10 cellular contexts compared by ENCODE assay signal in genomic region chr20:2693996-2694471, GRCh38. TPM values are rescaled to one million over a fixed set of nuclear protein-coding genes. Genes with fewer than 3 reads are reported as not detected.
DNase-seq lines count a peak whose midpoint lies in the region; ATAC-seq and TF ChIP-seq lines count a peak whose summit lies in the region.
"Had no signal": no experiment of that assay in that cellular context is flagged by ENCODE, and none has a peak within 500 bp of the region (broad histone marks: within the 10 kb centered on the region; RNA-seq: fewer than 3 reads in every experiment).

No MANE protein-coding gene starts in this region.

- H3K36me3 ChIP-seq in CD8-positive, alpha-beta memory T cell (ENCODE audit: insufficient read depth, low read length), result no peaks in the 10 kb centered on the region
- H3K36me3 ChIP-seq in gastroesophageal sphincter (no peaks in the 10 kb centered on the region), parathyroid adenoma (ENCODE audit: control insufficient read depth, insufficient read depth, low read length) (no peaks in the 10 kb centered on the region), mesenchymal stem cell (ENCODE audit: control insufficient read depth in 1 of 2, insufficient read depth in 2 of 2, low read depth in 1 of 2, low read length in 2 of 2) (no peaks in the 10 kb centered on the region)
- H3K36me3 ChIP-seq: Peyer's patch had no signal

- no peak overlapping the region for H2BK120ac ChIP-seq in mesenchymal stem cell (ENCODE audit: low read depth, low read length)

- CTCF ChIA-PET in CD8-positive, alpha-beta memory T cell (lab: Charles Lee), result interaction anchor here (0.8 to 1.9 kb wide), 5 partner anchors 9 to 59 kb away, joined by 3 to 5 read pairs (median 4); no protein-coding TSS in a partner anchor

- H3K4me2 ChIP-seq in parathyroid adenoma (ENCODE audit: low read length), result peak overlapping the region; percentile 43
- H3K4me2 ChIP-seq in mesenchymal stem cell (ENCODE audit: low read length, poor library complexity, severe bottlenecking), result no peak overlapping the region

- no peak overlapping the region for H3K14ac ChIP-seq in mesenchymal stem cell (ENCODE audit: low read length in 2 of 2)

- no peak overlapping the region for H2BK5ac ChIP-seq in mesenchymal stem cell (ENCODE audit: low read depth, low read length, poor library complexity, severe bottlenecking)

- H3K9me3 ChIP-seq in CD8-positive, alpha-beta memory T cell (ENCODE audit: low read length), result no peaks in the 10 kb centered on the region
- H3K9me3 ChIP-seq in gastroesophageal sphincter (no peaks in the 10 kb centered on the region), parathyroid adenoma (ENCODE audit: control insufficient read depth, low read length) (no peaks in the 10 kb centered on the region), mesenchymal stem cell (ENCODE audit: control insufficient read depth, low read length) (no peaks in the 10 kb centered on the region)
- H3K9me3 ChIP-seq: Peyer's patch had no signal

- H3K27ac ChIP-seq in CD8-positive, alpha-beta memory T cell (ENCODE audit: low read depth, low read length), result no peak overlapping the region
- H3K27ac ChIP-seq in gastroesophageal sphincter (peak overlapping the region in 1 of 4 donors; percentile 96), parathyroid adenoma (no peak overlapping the region), mesenchymal stem cell (ENCODE audit: low read length, poor library complexity, severe bottlenecking) (no peak overlapping the region)

- peaks cover 18% of the 10 kb centered on the region for H3K27me3 ChIP-seq in CD8-positive, alpha-beta memory T cell (ENCODE audit: insufficient read depth, low read length, poor library complexity, severe bottlenecking)
- H3K27me3 ChIP-seq in gastroesophageal sphincter (peaks cover 8% of the 10 kb centered on the region), parathyroid adenoma (ENCODE audit: control insufficient read depth, insufficient read depth, low read length) (no peaks in the 10 kb centered on the region), mesenchymal stem cell (ENCODE audit: control insufficient read depth in 1 of 2, insufficient read depth in 1 of 2, low read length in 2 of 2) (peaks cover 83 to 85% of the 10 kb centered on the region in 2 experiments)

- H3K4me3 ChIP-seq in CD8-positive, alpha-beta memory T cell (ENCODE audit: low read length), result no peak overlapping the region
- peak overlapping the region; percentile 35 to 71 for H3K4me3 ChIP-seq in gastroesophageal sphincter
- H3K4me3 ChIP-seq in parathyroid adenoma (ENCODE audit: low read depth, low read length), result peak overlapping the region; percentile 54
- no peak overlapping the region for H3K4me3 ChIP-seq in mesenchymal stem cell (ENCODE audit: insufficient read depth in 1 of 2, low read depth in 1 of 2, low read length in 2 of 2)

- H2AK5ac ChIP-seq in mesenchymal stem cell (ENCODE audit: low read length, severe bottlenecking), result no peak overlapping the region

- TF ChIP-seq CTCF in gastroesophageal sphincter (IDR thresholded peaks at IDR 0.05), result no peak
- no peak for TF ChIP-seq CTCF in parathyroid adenoma (IDR thresholded peaks at IDR 0.05)

- H3K4me3 Mint-ChIP-seq in CD8-positive, alpha-beta memory T cell, result peak overlapping the region in 6 of 7 donors; percentile 19 to 73 (median 38)

- H3K4me1 ChIP-seq in CD8-positive, alpha-beta memory T cell (ENCODE audit: insufficient read depth, low read length), result peaks cover 5% of the 10 kb centered on the region
- H3K4me1 ChIP-seq in gastroesophageal sphincter, result peaks cover 0 to 27% (median 2%) of the 10 kb centered on the region in 3 donors
- H3K4me1 ChIP-seq in parathyroid adenoma, result peaks cover 6% of the 10 kb centered on the region
- peaks cover 10% of the 10 kb centered on the region for H3K4me1 ChIP-seq in mesenchymal stem cell (ENCODE audit: control insufficient read depth, insufficient read depth, low read depth, low read length)

- H4K8ac ChIP-seq in mesenchymal stem cell (ENCODE audit: low read length), result no peak overlapping the region

- no peak for DNase-seq in CD8-positive, alpha-beta memory T cell
- peak; percentile 67 for DNase-seq in NCI-H2227 (lab: John Stamatoyannopoulos, UW; ENCODE audit: unreplicated experiment)
- no peak for DNase-seq in mesenchymal stem cell
- DNase-seq in erythroblast (lab: John Stamatoyannopoulos, UW), result no peak
- no peak for DNase-seq in NCI-H2029 (lab: John Stamatoyannopoulos, UW)
- DNase-seq: mammary epithelial cell had no signal

- 45% methylated on average over 7 of the region's 24 CpGs; no CpG with 5 or more reads in 1 of the 2 donors for WGBS in gastroesophageal sphincter (ENCODE audit: low coverage in 1 of 2), 2 donors
- 4% methylated on average over 16 of the region's 24 CpGs for WGBS in mesenchymal stem cell

- H3K79me1 ChIP-seq in mesenchymal stem cell (replicated peaks; ENCODE audit: low read length, poor library complexity, severe bottlenecking), result no peaks in the 10 kb centered on the region

- H4K91ac ChIP-seq in mesenchymal stem cell (ENCODE audit: low read length), result no peak overlapping the region

- no peak overlapping the region for H2BK12ac ChIP-seq in mesenchymal stem cell (ENCODE audit: low read length in 2 of 2)

- no peaks in the 10 kb centered on the region for H3K9me3 Mint-ChIP-seq in CD8-positive, alpha-beta memory T cell

- POLR2A ChIA-PET in CD8-positive, alpha-beta memory T cell (lab: Charles Lee), result interaction anchor here (2.3 kb wide), 1 partner anchor 47 kb away, joined by 6 read pairs; no protein-coding TSS in a partner anchor

- no peak overlapping the region for H3K4ac ChIP-seq in mesenchymal stem cell (ENCODE audit: low read depth in 1 of 2, low read length in 2 of 2)

- H3K79me2 ChIP-seq in parathyroid adenoma, result no peaks in the 10 kb centered on the region

- no peak overlapping the region for H3K18ac ChIP-seq in mesenchymal stem cell (ENCODE audit: low read depth in 1 of 2, low read length in 2 of 2)

- no peak for TF ChIP-seq EP300 in gastroesophageal sphincter (IDR thresholded peaks at IDR 0.05)

- peaks cover 17 to 21% (median 17%) of the 10 kb centered on the region in 3 donors for H3K4me1 Mint-ChIP-seq in CD8-positive, alpha-beta memory T cell

- H3K27me3 Mint-ChIP-seq in CD8-positive, alpha-beta memory T cell, result peaks cover 32 to 52% of the 10 kb centered on the region in 2 donors

- H3K36me3 Mint-ChIP-seq in CD8-positive, alpha-beta memory T cell, result peaks cover 0 to 2% (median 1%) of the 10 kb centered on the region in 3 donors

- H2AFZ ChIP-seq in parathyroid adenoma (peak overlapping the region; percentile 73), mesenchymal stem cell (ENCODE audit: low read depth, low read length) (no peak overlapping the region)

- H2BK15ac ChIP-seq in mesenchymal stem cell (ENCODE audit: low read depth, poor library complexity, severe bottlenecking), result no peak overlapping the region

- no peak overlapping the region for H3K27ac Mint-ChIP-seq in CD8-positive, alpha-beta memory T cell

- ATAC-seq in gastroesophageal sphincter, result no peak
- no peak for ATAC-seq in GM21528 (IDR thresholded peaks at IDR 0.05; ENCODE audit: low FRiP score, unreplicated experiment)

- peak overlapping the region in 1 of 2 experiments; percentile 80 for H3K23ac ChIP-seq in mesenchymal stem cell (ENCODE audit: low read length in 2 of 2)

- H3K9ac ChIP-seq in parathyroid adenoma (no peak overlapping the region), mesenchymal stem cell (ENCODE audit: low read length) (no peak overlapping the region)

- TF ChIP-seq POLR2A in gastroesophageal sphincter (IDR thresholded peaks at IDR 0.05) (no peak), erythroblast (IDR thresholded peaks at IDR 0.05; ENCODE audit: low read length) (no peak)

RNA-seq across cellular contexts. Expression of gene EBF4, which starts 1.5 kb away (rescaled TPM):
- under 1 TPM; 0.66 to 0.92 TPM for total RNA-seq in CD8-positive, alpha-beta memory T cell
- polyA plus RNA-seq in CD8-positive, alpha-beta memory T cell, result 2.0 TPM
- total RNA-seq in gastroesophageal sphincter, result 10 to 100 TPM; 14.5 to 36.6 (median 19.6) TPM
- polyA plus RNA-seq in mesenchymal stem cell (2013, experiment 1 of 2), result 2.1 TPM
- 0.47 TPM for polyA plus RNA-seq in mesenchymal stem cell (2013, experiment 2 of 2)
- polyA plus RNA-seq: mammary epithelial cell had no signal

RNA-seq across cellular contexts. Expression of gene IDH3B, which starts 30.0 kb away (rescaled TPM):
- 100 to 1,000 TPM; 138 to 145 TPM for total RNA-seq in CD8-positive, alpha-beta memory T cell
- 107 TPM for polyA plus RNA-seq in CD8-positive, alpha-beta memory T cell
- total RNA-seq in gastroesophageal sphincter, result 100 to 1,000 TPM; 103 to 158 (median 116) TPM
- 38.5 TPM for polyA plus RNA-seq in mesenchymal stem cell (2013, experiment 1 of 2)
- polyA plus RNA-seq in mesenchymal stem cell (2013, experiment 2 of 2), result 39.5 TPM

RNA-seq across cellular contexts. Expression of gene NOP56, which starts 41.6 kb away (rescaled TPM):
- total RNA-seq in CD8-positive, alpha-beta memory T cell, result 100 to 1,000 TPM; 888 to 920 TPM
- 106 TPM for polyA plus RNA-seq in CD8-positive, alpha-beta memory T cell
- 100 to 1,000 TPM in 1 of 4 donors, 10 to 100 TPM in 3; 44.8 to 108 (median 54.6) TPM for total RNA-seq in gastroesophageal sphincter
- polyA plus RNA-seq in mesenchymal stem cell (2013, experiment 1 of 2), result 94.9 TPM
- polyA plus RNA-seq in mesenchymal stem cell (2013, experiment 2 of 2), result 91.1 TPM

Comparison
In these comparisons a context has a peak if more than half of its experiments do, and no peak if none do; other contexts are left out.
1. H3K4me3 ChIP-seq: peak in gastroesophageal sphincter (2 of 2) and parathyroid adenoma (single experiment); none in CD8-positive, alpha-beta memory T cell (single experiment) and mesenchymal stem cell (0 of 2).
2. RNA of gene EBF4, which starts 1.5 kb away (total RNA-seq): 14.5 to 36.6 TPM in gastroesophageal sphincter; 0.66 to 0.92 TPM in CD8-positive, alpha-beta memory T cell; every median in the first group is over 4 times any median in the second.
3. RNA of gene NOP56, which starts 41.6 kb away (total RNA-seq): 888 to 920 TPM in CD8-positive, alpha-beta memory T cell; 44.8 to 108 TPM in gastroesophageal sphincter; every median in the first group is over 4 times any median in the second.